Comparison of ENCODE assay signal across 2 cellular contexts in the genomic region with DNA sequence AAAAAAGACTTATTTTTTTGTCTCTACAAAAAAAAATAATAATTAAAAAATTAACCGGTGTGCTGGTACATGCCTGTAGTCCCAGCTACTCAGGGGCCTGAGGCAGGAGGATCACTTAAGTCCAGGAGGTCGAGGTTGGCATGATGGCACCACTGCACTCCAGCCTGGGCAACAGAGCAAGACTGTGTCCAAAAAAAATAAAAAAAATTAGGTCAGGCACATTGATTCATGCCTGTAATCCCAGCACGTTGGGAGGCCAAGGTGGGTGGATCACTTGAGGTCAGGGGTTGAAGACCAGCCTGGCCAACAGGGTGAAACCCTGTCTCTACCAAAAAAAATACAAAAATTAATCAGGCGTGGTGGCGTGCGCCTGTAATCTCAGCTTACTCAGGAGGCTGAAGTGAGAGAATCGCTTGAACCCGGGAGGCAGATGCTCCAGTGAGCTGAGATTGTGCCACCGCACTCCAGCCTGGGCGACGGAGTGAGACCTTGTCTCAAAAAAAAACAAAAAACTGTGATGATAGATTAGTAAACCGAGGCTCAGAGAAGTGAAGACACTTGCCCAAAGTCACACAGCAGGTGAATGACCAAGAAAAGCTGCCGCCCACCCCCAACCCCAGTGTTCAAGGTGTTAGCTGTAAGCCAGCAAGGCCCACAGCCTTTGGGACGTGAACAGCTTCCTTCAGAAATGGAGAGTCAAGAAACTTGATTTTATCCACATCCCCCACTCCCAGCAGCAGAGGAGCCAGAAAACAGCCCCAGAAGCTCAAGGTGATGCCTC.
TF ChIP-seq lines count a peak whose summit lies in the region.

No MANE protein-coding gene starts in this region.

TF ChIP-seq in endothelial cell of umbilical vein, 7 proteins besides CTCF, POLR2A, EP300 and RAD21:
- TF ChIP-seq GATA2 (IDR thresholded peaks at IDR 0.05; ENCODE audit: insufficient read depth, insufficient read length, low read depth, low read length): no peak
- TF ChIP-seq POLR2AphosphoS5 (IDR thresholded peaks at IDR 0.05; ENCODE audit: insufficient read depth, low read depth, low read length): no peak
- TF ChIP-seq MYC (IDR thresholded peaks at IDR 0.05; ENCODE audit: low read depth, low read length): no peak
- TF ChIP-seq JUN (IDR thresholded peaks at IDR 0.05; ENCODE audit: borderline replicate concordance, insufficient read depth, insufficient read length, low read depth): no peak
- no peak for TF ChIP-seq FOS (IDR thresholded peaks at IDR 0.05; ENCODE audit: borderline replicate concordance, insufficient read depth, low read length)
- no peak for TF ChIP-seq EZH2 (IDR thresholded peaks at IDR 0.05; ENCODE audit: borderline replicate concordance, low read depth, low read length, severe bottlenecking)
- TF ChIP-seq, protein P1, sequence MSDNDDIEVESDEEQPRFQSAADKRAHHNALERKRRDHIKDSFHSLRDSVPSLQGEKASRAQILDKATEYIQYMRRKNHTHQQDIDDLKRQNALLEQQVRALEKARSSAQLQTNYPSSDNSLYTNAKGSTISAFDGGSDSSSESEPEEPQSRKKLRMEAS (IDR thresholded peaks at IDR 0.05; ENCODE audit: insufficient read depth, insufficient read length): no peak

TF ChIP-seq in neural cell, 6 proteins besides CTCF, POLR2A, EP300 and RAD21:
- TF ChIP-seq SMC3 (conservative IDR thresholded peaks at IDR 0.05; ENCODE audit: poor library complexity) (no peak), EZH2 (IDR thresholded peaks at IDR 0.05; ENCODE audit: borderline replicate concordance, insufficient read depth, low read length, poor library complexity, severe bottlenecking) (no peak), POLR2AphosphoS5 (IDR thresholded peaks at IDR 0.05) (no peak), MXI1 (conservative IDR thresholded peaks at IDR 0.05; ENCODE audit: poor library complexity, severe bottlenecking) (no peak), TAF1 (IDR thresholded peaks at IDR 0.05; ENCODE audit: low read depth) (no peak)
- TF ChIP-seq, protein P2, sequence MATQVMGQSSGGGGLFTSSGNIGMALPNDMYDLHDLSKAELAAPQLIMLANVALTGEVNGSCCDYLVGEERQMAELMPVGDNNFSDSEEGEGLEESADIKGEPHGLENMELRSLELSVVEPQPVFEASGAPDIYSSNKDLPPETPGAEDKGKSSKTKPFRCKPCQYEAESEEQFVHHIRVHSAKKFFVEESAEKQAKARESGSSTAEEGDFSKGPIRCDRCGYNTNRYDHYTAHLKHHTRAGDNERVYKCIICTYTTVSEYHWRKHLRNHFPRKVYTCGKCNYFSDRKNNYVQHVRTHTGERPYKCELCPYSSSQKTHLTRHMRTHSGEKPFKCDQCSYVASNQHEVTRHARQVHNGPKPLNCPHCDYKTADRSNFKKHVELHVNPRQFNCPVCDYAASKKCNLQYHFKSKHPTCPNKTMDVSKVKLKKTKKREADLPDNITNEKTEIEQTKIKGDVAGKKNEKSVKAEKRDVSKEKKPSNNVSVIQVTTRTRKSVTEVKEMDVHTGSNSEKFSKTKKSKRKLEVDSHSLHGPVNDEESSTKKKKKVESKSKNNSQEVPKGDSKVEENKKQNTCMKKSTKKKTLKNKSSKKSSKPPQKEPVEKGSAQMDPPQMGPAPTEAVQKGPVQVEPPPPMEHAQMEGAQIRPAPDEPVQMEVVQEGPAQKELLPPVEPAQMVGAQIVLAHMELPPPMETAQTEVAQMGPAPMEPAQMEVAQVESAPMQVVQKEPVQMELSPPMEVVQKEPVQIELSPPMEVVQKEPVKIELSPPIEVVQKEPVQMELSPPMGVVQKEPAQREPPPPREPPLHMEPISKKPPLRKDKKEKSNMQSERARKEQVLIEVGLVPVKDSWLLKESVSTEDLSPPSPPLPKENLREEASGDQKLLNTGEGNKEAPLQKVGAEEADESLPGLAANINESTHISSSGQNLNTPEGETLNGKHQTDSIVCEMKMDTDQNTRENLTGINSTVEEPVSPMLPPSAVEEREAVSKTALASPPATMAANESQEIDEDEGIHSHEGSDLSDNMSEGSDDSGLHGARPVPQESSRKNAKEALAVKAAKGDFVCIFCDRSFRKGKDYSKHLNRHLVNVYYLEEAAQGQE (IDR thresholded peaks at IDR 0.05; ENCODE audit: borderline replicate concordance): no peak
TF ChIP-seq in neural cell: peak in this region for 0.
